10 cellular contexts compared by ENCODE assay signal in genomic region chr3:43388909-43389308, GRCh38.
A peak's percentile ranks its signal among the peaks of the same experiment; 100 is the strongest.
DNase-seq lines count a peak whose midpoint lies in the region; ATAC-seq and TF ChIP-seq lines count a peak whose summit lies in the region.
"Had no signal": no experiment of that assay in that cellular context is flagged by ENCODE, and none has a peak within 500 bp of the region (broad histone marks: within the 10 kb centered on the region; RNA-seq: fewer than 3 reads in every experiment).

No MANE protein-coding gene starts in this region.

- TF ChIP-seq CTCF in Loucy (conservative IDR thresholded peaks at IDR 0.05; ENCODE audit: low read length) (no peak), fibroblast of the aortic adventitia (IDR thresholded peaks at IDR 0.05; ENCODE audit: insufficient read depth, low read length) (no peak), coronary artery (IDR thresholded peaks at IDR 0.05) (no peak)
- no peak for TF ChIP-seq CTCF in activated CD8-positive, alpha-beta T cell treated with anti-CD3 and anti-CD28 coated beads for 36 hours (IDR thresholded peaks at IDR 0.05)

- no peaks in the 10 kb centered on the region for H3K9me2 ChIP-seq in Loucy (replicated peaks; ENCODE audit: low read depth, low read length)

- H3F3A ChIP-seq in Loucy (ENCODE audit: low read depth), result 0 out of 2 replicates have a peak, but pooled peaks cover 2% of the 10 kb centered on the region

- H3K27me3 ChIP-seq in Loucy (ENCODE audit: insufficient read depth, low read length, poor library complexity, severe bottlenecking) (no peaks in the 10 kb centered on the region), skeletal muscle tissue (ENCODE audit: control insufficient read depth in 3 of 3, insufficient read depth in 3 of 3, low read length in 3 of 3) (no peaks in the 10 kb centered on the region)

- H3K9ac ChIP-seq in Loucy (ENCODE audit: low read depth, low read length, poor library complexity, severe bottlenecking), result peak overlapping the region; percentile 30
- H3K9ac ChIP-seq in skeletal muscle tissue (ENCODE audit: low read depth in 1 of 3, low read length in 3 of 3), result no peak overlapping the region

- no peaks in the 10 kb centered on the region for H4K20me1 ChIP-seq in Loucy (ENCODE audit: insufficient read depth, low read length, poor library complexity, severe bottlenecking)

- H3K4me3 ChIP-seq in Loucy (ENCODE audit: low read length, poor library complexity, severe bottlenecking), result peak overlapping the region; percentile 46
- no peak overlapping the region for H3K4me3 ChIP-seq in fibroblast of the aortic adventitia (ENCODE audit: low read depth, low read length)
- H3K4me3 ChIP-seq in skeletal muscle tissue (ENCODE audit: low read length in 3 of 3), result no peak overlapping the region
- H3K4me3 ChIP-seq in coronary artery, result no peak overlapping the region
- H3K4me3 ChIP-seq: GM12878 had no signal

- H3K36me3 Mint-ChIP-seq in activated CD8-positive, alpha-beta T cell treated with anti-CD3 and anti-CD28 coated beads for 36 hours (ENCODE audit: low read depth), result peaks cover 3% of the 10 kb centered on the region

- peak overlapping the region; percentile 48 for H3K27ac ChIP-seq in skeletal muscle tissue (ENCODE audit: low read depth, low read length)
- peak overlapping the region in 1 of 2 donors; percentile 9 for H3K27ac ChIP-seq in coronary artery

- no peaks in the 10 kb centered on the region for H3K79me2 ChIP-seq in Loucy (ENCODE audit: insufficient read depth, low read length)

- POLR2A ChIA-PET in activated CD8-positive, alpha-beta T cell treated with anti-CD3 and anti-CD28 coated beads for 36 hours (lab: Charles Lee), result interaction anchor here (0.7 to 1.0 kb wide), 2 partner anchors 114 to 226 kb away, joined by 3 read pairs; no protein-coding TSS in a partner anchor

- intact Hi-C loops in activated CD8-positive, alpha-beta T cell treated with anti-CD3 and anti-CD28 coated beads for 36 hours (cut with micrococcal nuclease), result loop anchor here (10.0 kb wide), 1 partner anchor 116 kb away; no protein-coding TSS in a partner anchor

- H3K4me3 Mint-ChIP-seq in activated CD8-positive, alpha-beta T cell treated with anti-CD3 and anti-CD28 coated beads for 36 hours, result no peak overlapping the region
- H3K4me3 Mint-ChIP-seq: mesothelial cell of epicardium had no signal

- no peaks in the 10 kb centered on the region for H3K27me3 Mint-ChIP-seq in activated CD8-positive, alpha-beta T cell treated with anti-CD3 and anti-CD28 coated beads for 36 hours

- peak overlapping the region; percentile 93 for H3K27ac Mint-ChIP-seq in activated CD8-positive, alpha-beta T cell treated with anti-CD3 and anti-CD28 coated beads for 36 hours
- H3K27ac Mint-ChIP-seq: mesothelial cell of epicardium had no signal

- H3K36me3 ChIP-seq in Loucy (ENCODE audit: insufficient read depth, low read length) (no peaks in the 10 kb centered on the region), skeletal muscle tissue (ENCODE audit: control insufficient read depth in 3 of 3, insufficient read depth in 3 of 3, low read length in 3 of 3) (no peaks in the 10 kb centered on the region)

- H3K4me1 ChIP-seq in Loucy (ENCODE audit: insufficient read depth, low read length, poor library complexity, severe bottlenecking) (peaks cover 49% of the 10 kb centered on the region), skeletal muscle tissue (ENCODE audit: control insufficient read depth in 3 of 3, insufficient read depth in 3 of 3, low read length in 3 of 3) (peaks cover 19 to 25% (median 21%) of the 10 kb centered on the region in 3 donors)

- DNase-seq in activated CD8-positive, alpha-beta T cell treated with anti-CD3 and anti-CD28 coated beads for 36 hours, result no peak
- DNase-seq in fibroblast of the aortic adventitia (ENCODE audit: low read depth), result peak; percentile 20
- no peak for DNase-seq in coronary artery (ENCODE audit: low spot score)
- DNase-seq in NK-92 (lab: John Stamatoyannopoulos, UW; ENCODE audit: unreplicated experiment), result no peak
- DNase-seq in NCI-H1694 (lab: John Stamatoyannopoulos, UW), result no peak
- DNase-seq: RPMI8226 had no signal

- peak overlapping the region; percentile 61 for H3K4me2 ChIP-seq in Loucy (ENCODE audit: low read depth, low read length, poor library complexity, severe bottlenecking)

- H3K4me1 Mint-ChIP-seq in activated CD8-positive, alpha-beta T cell treated with anti-CD3 and anti-CD28 coated beads for 36 hours (ENCODE audit: low read depth), result peaks cover 57% of the 10 kb centered on the region
- H3K4me1 Mint-ChIP-seq: mesothelial cell of epicardium had no signal

- H3K9me3 Mint-ChIP-seq in activated CD8-positive, alpha-beta T cell treated with anti-CD3 and anti-CD28 coated beads for 36 hours, result peaks cover 5% of the 10 kb centered on the region

- CTCF ChIA-PET in activated CD8-positive, alpha-beta T cell treated with anti-CD3 and anti-CD28 coated beads for 36 hours (lab: Charles Lee), result interaction anchor here (0.7 to 2.1 kb wide), 8 partner anchors 9 to 226 kb away, joined by 3 to 19 read pairs (median 5); no protein-coding TSS in a partner anchor

- H2AFZ ChIP-seq in Loucy (ENCODE audit: low read length), result no peak overlapping the region; the same call in 1 of the 2 replicates

- no peak for ATAC-seq in activated CD8-positive, alpha-beta T cell treated with anti-CD3 and anti-CD28 coated beads for 36 hours

- H3K9me3 ChIP-seq in Loucy (ENCODE audit: insufficient read depth, low read depth, low read length), result no peaks in the 10 kb centered on the region; the same call in 1 of the 2 replicates
- H3K9me3 ChIP-seq in skeletal muscle tissue (ENCODE audit: control insufficient read depth in 3 of 3, low read length in 3 of 3), result no peaks in the 10 kb centered on the region
